1 cellular context compared by ENCODE assay signal in the genomic region with DNA sequence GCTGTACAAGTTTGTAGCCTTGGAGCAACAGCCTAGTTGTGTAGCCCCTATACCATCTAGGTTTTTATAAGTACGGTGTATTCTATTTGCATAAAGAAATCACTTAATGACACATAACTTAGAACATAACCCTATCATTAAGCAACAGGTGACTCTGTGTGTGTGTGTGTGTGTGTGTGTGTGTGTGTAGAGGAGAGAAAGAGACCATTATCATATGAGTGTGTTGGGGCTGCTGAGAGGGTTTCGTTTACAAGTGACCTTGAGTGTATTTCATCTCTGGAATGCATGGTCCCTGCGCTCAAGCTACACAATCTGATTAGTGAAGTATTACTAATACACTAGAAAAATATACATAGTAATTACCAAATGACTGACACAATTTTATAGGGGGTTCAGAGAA.
A peak's percentile ranks its signal among the peaks of the same experiment; 100 is the strongest.
TF ChIP-seq lines count a peak whose summit lies in the region.

No MANE protein-coding gene starts in this region.

TF ChIP-seq in HepG2, 621 proteins besides CTCF, POLR2A, EP300 and RAD21 (continues in another document):
- TF ChIP-seq, protein P1, sequence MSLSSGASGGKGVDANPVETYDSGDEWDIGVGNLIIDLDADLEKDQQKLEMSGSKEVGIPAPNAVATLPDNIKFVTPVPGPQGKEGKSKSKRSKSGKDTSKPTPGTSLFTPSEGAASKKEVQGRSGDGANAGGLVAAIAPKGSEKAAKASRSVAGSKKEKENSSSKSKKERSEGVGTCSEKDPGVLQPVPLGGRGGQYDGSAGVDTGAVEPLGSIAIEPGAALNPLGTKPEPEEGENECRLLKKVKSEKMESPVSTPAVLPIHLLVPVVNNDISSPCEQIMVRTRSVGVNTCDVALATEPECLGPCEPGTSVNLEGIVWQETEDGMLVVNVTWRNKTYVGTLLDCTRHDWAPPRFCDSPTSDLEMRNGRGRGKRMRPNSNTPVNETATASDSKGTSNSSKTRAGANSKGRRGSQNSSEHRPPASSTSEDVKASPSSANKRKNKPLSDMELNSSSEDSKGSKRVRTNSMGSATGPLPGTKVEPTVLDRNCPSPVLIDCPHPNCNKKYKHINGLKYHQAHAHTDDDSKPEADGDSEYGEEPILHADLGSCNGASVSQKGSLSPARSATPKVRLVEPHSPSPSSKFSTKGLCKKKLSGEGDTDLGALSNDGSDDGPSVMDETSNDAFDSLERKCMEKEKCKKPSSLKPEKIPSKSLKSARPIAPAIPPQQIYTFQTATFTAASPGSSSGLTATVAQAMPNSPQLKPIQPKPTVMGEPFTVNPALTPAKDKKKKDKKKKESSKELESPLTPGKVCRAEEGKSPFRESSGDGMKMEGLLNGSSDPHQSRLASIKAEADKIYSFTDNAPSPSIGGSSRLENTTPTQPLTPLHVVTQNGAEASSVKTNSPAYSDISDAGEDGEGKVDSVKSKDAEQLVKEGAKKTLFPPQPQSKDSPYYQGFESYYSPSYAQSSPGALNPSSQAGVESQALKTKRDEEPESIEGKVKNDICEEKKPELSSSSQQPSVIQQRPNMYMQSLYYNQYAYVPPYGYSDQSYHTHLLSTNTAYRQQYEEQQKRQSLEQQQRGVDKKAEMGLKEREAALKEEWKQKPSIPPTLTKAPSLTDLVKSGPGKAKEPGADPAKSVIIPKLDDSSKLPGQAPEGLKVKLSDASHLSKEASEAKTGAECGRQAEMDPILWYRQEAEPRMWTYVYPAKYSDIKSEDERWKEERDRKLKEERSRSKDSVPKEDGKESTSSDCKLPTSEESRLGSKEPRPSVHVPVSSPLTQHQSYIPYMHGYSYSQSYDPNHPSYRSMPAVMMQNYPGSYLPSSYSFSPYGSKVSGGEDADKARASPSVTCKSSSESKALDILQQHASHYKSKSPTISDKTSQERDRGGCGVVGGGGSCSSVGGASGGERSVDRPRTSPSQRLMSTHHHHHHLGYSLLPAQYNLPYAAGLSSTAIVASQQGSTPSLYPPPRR (CRISPR knock-in tag; IDR thresholded peaks at IDR 0.05; ENCODE audit: borderline replicate concordance), result no peak
- TF ChIP-seq ZNF703 (CRISPR knock-in tag; IDR thresholded peaks at IDR 0.05; ENCODE audit: borderline replicate concordance), result no peak
- no peak for TF ChIP-seq CBX5 (CRISPR knock-in tag; IDR thresholded peaks at IDR 0.05; ENCODE audit: borderline replicate concordance)
- TF ChIP-seq TBX2 (CRISPR knock-in tag; IDR thresholded peaks at IDR 0.05; ENCODE audit: borderline replicate concordance), result peak; percentile 27; the same call in 1 of the 2 replicates
- no peak for TF ChIP-seq RAD51 (IDR thresholded peaks at IDR 0.05; ENCODE audit: borderline replicate concordance)
- no peak for TF ChIP-seq GATAD1 (CRISPR knock-in tag; IDR thresholded peaks at IDR 0.05)
- no peak for TF ChIP-seq CHCHD3 (CRISPR knock-in tag; IDR thresholded peaks at IDR 0.05)
- TF ChIP-seq, protein P2, sequence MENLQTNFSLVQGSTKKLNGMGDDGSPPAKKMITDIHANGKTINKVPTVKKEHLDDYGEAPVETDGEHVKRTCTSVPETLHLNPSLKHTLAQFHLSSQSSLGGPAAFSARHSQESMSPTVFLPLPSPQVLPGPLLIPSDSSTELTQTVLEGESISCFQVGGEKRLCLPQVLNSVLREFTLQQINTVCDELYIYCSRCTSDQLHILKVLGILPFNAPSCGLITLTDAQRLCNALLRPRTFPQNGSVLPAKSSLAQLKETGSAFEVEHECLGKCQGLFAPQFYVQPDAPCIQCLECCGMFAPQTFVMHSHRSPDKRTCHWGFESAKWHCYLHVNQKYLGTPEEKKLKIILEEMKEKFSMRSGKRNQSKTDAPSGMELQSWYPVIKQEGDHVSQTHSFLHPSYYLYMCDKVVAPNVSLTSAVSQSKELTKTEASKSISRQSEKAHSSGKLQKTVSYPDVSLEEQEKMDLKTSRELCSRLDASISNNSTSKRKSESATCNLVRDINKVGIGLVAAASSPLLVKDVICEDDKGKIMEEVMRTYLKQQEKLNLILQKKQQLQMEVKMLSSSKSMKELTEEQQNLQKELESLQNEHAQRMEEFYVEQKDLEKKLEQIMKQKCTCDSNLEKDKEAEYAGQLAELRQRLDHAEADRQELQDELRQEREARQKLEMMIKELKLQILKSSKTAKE (CRISPR knock-in tag; IDR thresholded peaks at IDR 0.05; ENCODE audit: borderline replicate concordance), result no peak
- 0 out of 2 replicates have a peak, but pooled peaks have one; percentile 21 for TF ChIP-seq POGZ (CRISPR knock-in tag; IDR thresholded peaks at IDR 0.05)
- no peak for TF ChIP-seq SRY (CRISPR knock-in tag; IDR thresholded peaks at IDR 0.05)
- TF ChIP-seq ZNF264 (CRISPR knock-in tag; IDR thresholded peaks at IDR 0.05), result no peak
- no peak for TF ChIP-seq THAP7 (CRISPR knock-in tag; IDR thresholded peaks at IDR 0.05)
- TF ChIP-seq ZNF382 (CRISPR knock-in tag; IDR thresholded peaks at IDR 0.05; ENCODE audit: borderline replicate concordance), result no peak
- TF ChIP-seq GMEB2 (CRISPR knock-in tag; IDR thresholded peaks at IDR 0.05; ENCODE audit: low read depth), result no peak
- no peak for TF ChIP-seq FOXA3 (CRISPR knock-in tag; IDR thresholded peaks at IDR 0.05)
- TF ChIP-seq JARID2 (CRISPR knock-in tag; IDR thresholded peaks at IDR 0.05; ENCODE audit: insufficient replicate concordance), result no peak
- TF ChIP-seq CEBPB (IDR thresholded peaks at IDR 0.05; ENCODE audit: borderline replicate concordance, low read depth, low read length), result peak; percentile 26; the same call in 1 of the 2 replicates
- TF ChIP-seq U2AF2 (IDR thresholded peaks at IDR 0.05; ENCODE audit: low read depth, low read length), result no peak
- TF ChIP-seq IKZF1 (IDR thresholded peaks at IDR 0.05), result no peak
- TF ChIP-seq, protein P3, sequence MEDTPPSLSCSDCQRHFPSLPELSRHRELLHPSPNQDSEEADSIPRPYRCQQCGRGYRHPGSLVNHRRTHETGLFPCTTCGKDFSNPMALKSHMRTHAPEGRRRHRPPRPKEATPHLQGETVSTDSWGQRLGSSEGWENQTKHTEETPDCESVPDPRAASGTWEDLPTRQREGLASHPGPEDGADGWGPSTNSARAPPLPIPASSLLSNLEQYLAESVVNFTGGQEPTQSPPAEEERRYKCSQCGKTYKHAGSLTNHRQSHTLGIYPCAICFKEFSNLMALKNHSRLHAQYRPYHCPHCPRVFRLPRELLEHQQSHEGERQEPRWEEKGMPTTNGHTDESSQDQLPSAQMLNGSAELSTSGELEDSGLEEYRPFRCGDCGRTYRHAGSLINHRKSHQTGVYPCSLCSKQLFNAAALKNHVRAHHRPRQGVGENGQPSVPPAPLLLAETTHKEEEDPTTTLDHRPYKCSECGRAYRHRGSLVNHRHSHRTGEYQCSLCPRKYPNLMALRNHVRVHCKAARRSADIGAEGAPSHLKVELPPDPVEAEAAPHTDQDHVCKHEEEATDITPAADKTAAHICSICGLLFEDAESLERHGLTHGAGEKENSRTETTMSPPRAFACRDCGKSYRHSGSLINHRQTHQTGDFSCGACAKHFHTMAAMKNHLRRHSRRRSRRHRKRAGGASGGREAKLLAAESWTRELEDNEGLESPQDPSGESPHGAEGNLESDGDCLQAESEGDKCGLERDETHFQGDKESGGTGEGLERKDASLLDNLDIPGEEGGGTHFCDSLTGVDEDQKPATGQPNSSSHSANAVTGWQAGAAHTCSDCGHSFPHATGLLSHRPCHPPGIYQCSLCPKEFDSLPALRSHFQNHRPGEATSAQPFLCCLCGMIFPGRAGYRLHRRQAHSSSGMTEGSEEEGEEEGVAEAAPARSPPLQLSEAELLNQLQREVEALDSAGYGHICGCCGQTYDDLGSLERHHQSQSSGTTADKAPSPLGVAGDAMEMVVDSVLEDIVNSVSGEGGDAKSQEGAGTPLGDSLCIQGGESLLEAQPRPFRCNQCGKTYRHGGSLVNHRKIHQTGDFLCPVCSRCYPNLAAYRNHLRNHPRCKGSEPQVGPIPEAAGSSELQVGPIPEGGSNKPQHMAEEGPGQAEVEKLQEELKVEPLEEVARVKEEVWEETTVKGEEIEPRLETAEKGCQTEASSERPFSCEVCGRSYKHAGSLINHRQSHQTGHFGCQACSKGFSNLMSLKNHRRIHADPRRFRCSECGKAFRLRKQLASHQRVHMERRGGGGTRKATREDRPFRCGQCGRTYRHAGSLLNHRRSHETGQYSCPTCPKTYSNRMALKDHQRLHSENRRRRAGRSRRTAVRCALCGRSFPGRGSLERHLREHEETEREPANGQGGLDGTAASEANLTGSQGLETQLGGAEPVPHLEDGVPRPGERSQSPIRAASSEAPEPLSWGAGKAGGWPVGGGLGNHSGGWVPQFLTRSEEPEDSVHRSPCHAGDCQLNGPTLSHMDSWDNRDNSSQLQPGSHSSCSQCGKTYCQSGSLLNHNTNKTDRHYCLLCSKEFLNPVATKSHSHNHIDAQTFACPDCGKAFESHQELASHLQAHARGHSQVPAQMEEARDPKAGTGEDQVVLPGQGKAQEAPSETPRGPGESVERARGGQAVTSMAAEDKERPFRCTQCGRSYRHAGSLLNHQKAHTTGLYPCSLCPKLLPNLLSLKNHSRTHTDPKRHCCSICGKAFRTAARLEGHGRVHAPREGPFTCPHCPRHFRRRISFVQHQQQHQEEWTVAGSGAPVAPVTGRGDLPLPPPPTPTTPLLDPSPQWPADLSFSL (CRISPR knock-in tag; IDR thresholded peaks at IDR 0.05), result peak; percentile 91
- TF ChIP-seq ETS1 (CRISPR knock-in tag; IDR thresholded peaks at IDR 0.05), result no peak
- no peak for TF ChIP-seq ZBTB3 (CRISPR knock-in tag; IDR thresholded peaks at IDR 0.05; ENCODE audit: borderline replicate concordance, low read depth)
- TF ChIP-seq SOX6 (IDR thresholded peaks at IDR 0.05), result no peak
- 0 out of 2 replicates have a peak, but pooled peaks have one; percentile 22 for TF ChIP-seq SOX6 (CRISPR knock-in tag; IDR thresholded peaks at IDR 0.05)
- peak; percentile 60; the same call in 1 of the 2 replicates for TF ChIP-seq SALL1 (CRISPR knock-in tag; IDR thresholded peaks at IDR 0.05)
- TF ChIP-seq JUNB (CRISPR knock-in tag; IDR thresholded peaks at IDR 0.05; ENCODE audit: borderline replicate concordance), result 0 out of 2 replicates have a peak, but pooled peaks have one; percentile 19
- no peak for TF ChIP-seq HNRNPL (IDR thresholded peaks at IDR 0.05; ENCODE audit: low read depth, low read length)
- TF ChIP-seq, protein P4, sequence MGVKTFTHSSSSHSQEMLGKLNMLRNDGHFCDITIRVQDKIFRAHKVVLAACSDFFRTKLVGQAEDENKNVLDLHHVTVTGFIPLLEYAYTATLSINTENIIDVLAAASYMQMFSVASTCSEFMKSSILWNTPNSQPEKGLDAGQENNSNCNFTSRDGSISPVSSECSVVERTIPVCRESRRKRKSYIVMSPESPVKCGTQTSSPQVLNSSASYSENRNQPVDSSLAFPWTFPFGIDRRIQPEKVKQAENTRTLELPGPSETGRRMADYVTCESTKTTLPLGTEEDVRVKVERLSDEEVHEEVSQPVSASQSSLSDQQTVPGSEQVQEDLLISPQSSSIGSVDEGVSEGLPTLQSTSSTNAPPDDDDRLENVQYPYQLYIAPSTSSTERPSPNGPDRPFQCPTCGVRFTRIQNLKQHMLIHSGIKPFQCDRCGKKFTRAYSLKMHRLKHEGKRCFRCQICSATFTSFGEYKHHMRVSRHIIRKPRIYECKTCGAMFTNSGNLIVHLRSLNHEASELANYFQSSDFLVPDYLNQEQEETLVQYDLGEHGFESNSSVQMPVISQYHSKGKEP (CRISPR knock-in tag; IDR thresholded peaks at IDR 0.05), result no peak
- TF ChIP-seq ZNF253 (CRISPR knock-in tag; IDR thresholded peaks at IDR 0.05; ENCODE audit: borderline replicate concordance), result no peak
- no peak for TF ChIP-seq RBFOX2 (IDR thresholded peaks at IDR 0.05; ENCODE audit: low read depth, low read length)
- TF ChIP-seq USF2 (IDR thresholded peaks at IDR 0.05; ENCODE audit: low read depth, low read length), result no peak
- TF ChIP-seq USF2 (CRISPR knock-in tag; IDR thresholded peaks at IDR 0.05; ENCODE audit: borderline replicate concordance), result no peak
- TF ChIP-seq MXI1 (IDR thresholded peaks at IDR 0.05; ENCODE audit: borderline replicate concordance, low read depth, low read length), result no peak
